In genomic region chr6:6724319-6725119, GRCh38 we compare ENCODE assay signal across 1 cellular context.
TF ChIP-seq lines count a peak whose summit lies in the region.

No MANE protein-coding gene starts in this region.

TF ChIP-seq in HepG2, 621 proteins besides CTCF, POLR2A, EP300 and RAD21 (continued from another document):
- TF ChIP-seq ZNF674 (CRISPR knock-in tag; IDR thresholded peaks at IDR 0.05; ENCODE audit: low read depth) (no peak), E2F1 (CRISPR knock-in tag; IDR thresholded peaks at IDR 0.05) (no peak), ZNF274 (CRISPR knock-in tag; IDR thresholded peaks at IDR 0.05) (peak; percentile 23; the same call in 1 of the 2 replicates), GZF1 (CRISPR knock-in tag; IDR thresholded peaks at IDR 0.05) (no peak), MED13 (CRISPR knock-in tag; IDR thresholded peaks at IDR 0.05) (no peak), ZNF263 (CRISPR knock-in tag; IDR thresholded peaks at IDR 0.05) (no peak), SALL1 (CRISPR knock-in tag; IDR thresholded peaks at IDR 0.05) (no peak; the same call in 1 of the 2 replicates), ZBTB44 (CRISPR knock-in tag; IDR thresholded peaks at IDR 0.05) (no peak), ZNF160 (CRISPR knock-in tag; IDR thresholded peaks at IDR 0.05) (no peak), ZNF580 (CRISPR knock-in tag; IDR thresholded peaks at IDR 0.05; ENCODE audit: borderline replicate concordance, low read depth) (no peak; the same call in 1 of the 2 replicates), MTF2 (CRISPR knock-in tag; IDR thresholded peaks at IDR 0.05; ENCODE audit: borderline replicate concordance) (no peak), ZNF414 (CRISPR knock-in tag; IDR thresholded peaks at IDR 0.05) (peak; percentile 78; the same call in 1 of the 2 replicates), GATA4 (IDR thresholded peaks at IDR 0.05; ENCODE audit: borderline replicate concordance, low read depth) (no peak), ZNF775 (CRISPR knock-in tag; IDR thresholded peaks at IDR 0.05; ENCODE audit: borderline replicate concordance) (no peak), ZNF546 (CRISPR knock-in tag; conservative IDR thresholded peaks at IDR 0.05) (no peak), ZNF12 (CRISPR knock-in tag; IDR thresholded peaks at IDR 0.05) (no peak), ZNF33A (CRISPR knock-in tag; IDR thresholded peaks at IDR 0.05; ENCODE audit: borderline replicate concordance) (no peak), ZNF430 (CRISPR knock-in tag; IDR thresholded peaks at IDR 0.05) (no peak), ZNF205 (CRISPR knock-in tag; IDR thresholded peaks at IDR 0.05) (0 out of 2 replicates have a peak, but pooled peaks have one; percentile 20), ZNF232 (CRISPR knock-in tag; IDR thresholded peaks at IDR 0.05; ENCODE audit: borderline replicate concordance) (no peak), ZNF629 (CRISPR knock-in tag; conservative IDR thresholded peaks at IDR 0.05) (no peak), ZNF781 (CRISPR knock-in tag; IDR thresholded peaks at IDR 0.05; ENCODE audit: borderline replicate concordance, not compliant biosample characterization) (no peak), ZNF724P (CRISPR knock-in tag; IDR thresholded peaks at IDR 0.05; ENCODE audit: borderline replicate concordance) (no peak), MXD1 (CRISPR knock-in tag; IDR thresholded peaks at IDR 0.05) (no peak), ZNF709 (CRISPR knock-in tag; IDR thresholded peaks at IDR 0.05) (no peak), NFYC (CRISPR knock-in tag; IDR thresholded peaks at IDR 0.05) (no peak), CHD4 (IDR thresholded peaks at IDR 0.05; ENCODE audit: borderline replicate concordance, low read length) (no peak), GLI4 (CRISPR knock-in tag; IDR thresholded peaks at IDR 0.05; ENCODE audit: borderline replicate concordance) (0 out of 2 replicates have a peak, but pooled peaks have one; percentile 44), TARDBP (CRISPR knock-in tag; IDR thresholded peaks at IDR 0.05) (no peak), TOE1 (CRISPR knock-in tag; IDR thresholded peaks at IDR 0.05) (no peak), ISL2 (CRISPR knock-in tag; IDR thresholded peaks at IDR 0.05) (no peak), TCF12 (IDR thresholded peaks at IDR 0.05) (no peak), TCF12 (CRISPR knock-in tag; IDR thresholded peaks at IDR 0.05) (no peak; the same call in 1 of the 2 replicates), THAP7 (CRISPR knock-in tag; IDR thresholded peaks at IDR 0.05) (no peak), SMAD1 (CRISPR knock-in tag; IDR thresholded peaks at IDR 0.05; ENCODE audit: borderline replicate concordance, low read depth) (no peak)
